Comparison of ENCODE assay signal across 8 cellular contexts in genomic region chr1:109655624-109656519, GRCh38. TPM values are rescaled to one million over a fixed set of nuclear protein-coding genes. Genes with fewer than 3 reads are reported as not detected.
DNase-seq lines count a peak whose midpoint lies in the region; ATAC-seq and TF ChIP-seq lines count a peak whose summit lies in the region.

Gene GSTM4 (plus strand): TSS chr1:109656099. CDS start chr1:109656390, 291 bp downstream.

- no peaks in the 10 kb centered on the region for H3K79me2 ChIP-seq in GM23338 (replicated peaks; ENCODE audit: insufficient read depth)

- H3K27ac ChIP-seq in GM23338 (ENCODE audit: low read depth) (peak within 1 kb of the TSS; percentile 77; the same call in 1 of the 2 replicates), right cardiac atrium (ENCODE audit: low read length) (peak within 1 kb of the TSS; percentile 85), psoas muscle (peak within 1 kb of the TSS; percentile 97), urinary bladder (ENCODE audit: low read depth) (peak within 1 kb of the TSS; percentile 73)

- H3K27me3 ChIP-seq in GM06990 (replicated peaks; ENCODE audit: control insufficient read depth, insufficient read depth, low read length): no peaks in the 10 kb centered on the region
- H3K27me3 ChIP-seq in GM23338 (ENCODE audit: insufficient read depth): peaks cover 18% of the 10 kb centered on the region
- H3K27me3 ChIP-seq in MG63: no peaks in the 10 kb centered on the region
- H3K27me3 ChIP-seq in right cardiac atrium (ENCODE audit: control insufficient read depth, insufficient read depth): no peaks in the 10 kb centered on the region
- H3K27me3 ChIP-seq in psoas muscle (ENCODE audit: insufficient read depth in 3 of 3, low read length in 2 of 3): no peaks in the 10 kb centered on the region

- no peaks in the 10 kb centered on the region; the same call in 1 of the 2 replicates for H4K20me1 ChIP-seq in GM23338 (replicated peaks; ENCODE audit: insufficient read depth)

- H3K9me3 Mint-ChIP-seq in GM23338: no peaks in the 10 kb centered on the region

- peak; percentile 95 for ATAC-seq in GM23338
- peak; percentile 88 for ATAC-seq in T-helper 17 cell
- ATAC-seq in right cardiac atrium: peak; percentile 95 to 96
- peak; percentile 95 to 98 (median 96) for ATAC-seq in psoas muscle

- H3K4me1 Mint-ChIP-seq in GM23338: peaks cover 11% of the 10 kb centered on the region
- H3K4me1 Mint-ChIP-seq in T-helper 17 cell: peaks cover 24% of the 10 kb centered on the region

- peak within 1 kb of the TSS; percentile 86 for H3K4me2 ChIP-seq in GM23338

- H3K9me3 ChIP-seq in MG63: no peaks in the 10 kb centered on the region
- H3K9me3 ChIP-seq in T-helper 17 cell (ENCODE audit: control insufficient read depth, low read length, poor library complexity, severe bottlenecking): no peaks in the 10 kb centered on the region
- H3K9me3 ChIP-seq in right cardiac atrium (ENCODE audit: control insufficient read depth, low read length): no peaks in the 10 kb centered on the region
- H3K9me3 ChIP-seq in psoas muscle: no peaks in the 10 kb centered on the region

- H3K4me3 Mint-ChIP-seq in GM23338 (peak within 1 kb of the TSS; percentile 91), T-helper 17 cell (peak within 1 kb of the TSS; percentile 93)

- no peak for TF ChIP-seq CTCF in GM06990 (IDR thresholded peaks at IDR 0.05; ENCODE audit: insufficient read depth, low read length, poor library complexity, severe bottlenecking)
- 0 out of 4 replicates have a peak, but pooled peaks of 1 of the 2 experiments have one; percentile 5 for TF ChIP-seq CTCF in GM23338 (conservative IDR thresholded peaks at IDR 0.05; ENCODE audit: low read depth in 2 of 2)
- TF ChIP-seq CTCF in psoas muscle (IDR thresholded peaks at IDR 0.05): no peak

- peak; percentile 86 for DNase-seq in GM06990 (ENCODE audit: extremely low read depth, insufficient read length)
- peak; percentile 94 for DNase-seq in GM23338 (ENCODE audit: low spot score)
- peak; percentile 96 for DNase-seq in MG63
- DNase-seq in T-helper 17 cell: peak; percentile 32 to 43 (median 42)
- peak in 51 of 56 donors; percentile 19 to 85 (median 63) for DNase-seq in amygdala (lab: John Stamatoyannopoulos, UW)
- DNase-seq in right cardiac atrium: peak; percentile 91 to 97 (median 96)
- DNase-seq in psoas muscle: peak; percentile 89 to 95

- H3K4me1 ChIP-seq in GM23338 (ENCODE audit: insufficient read depth) (peaks cover 10% of the 10 kb centered on the region; the same call in 1 of the 2 replicates), right cardiac atrium (ENCODE audit: control insufficient read depth, insufficient read depth, low read length) (peaks cover 2% of the 10 kb centered on the region), psoas muscle (peaks cover 14% of the 10 kb centered on the region), urinary bladder (ENCODE audit: insufficient read depth) (no peaks in the 10 kb centered on the region)

- no peaks in the 10 kb centered on the region for H3K36me3 Mint-ChIP-seq in GM23338 (ENCODE audit: low read depth)
- no peaks in the 10 kb centered on the region for H3K36me3 Mint-ChIP-seq in T-helper 17 cell (ENCODE audit: low read depth)

- intact Hi-C loops in right cardiac atrium (cut with DNase I) (no loop called here), psoas muscle (cut with DNase I) (no loop called here)

- no peaks in the 10 kb centered on the region for H3K9me2 ChIP-seq in GM23338 (ENCODE audit: insufficient read depth)

- H2AFZ ChIP-seq in GM23338: peak within 1 kb of the TSS; percentile 100

- peaks cover 9% of the 10 kb centered on the region for H3K27me3 Mint-ChIP-seq in GM23338 (ENCODE audit: insufficient read depth, low read depth, poor library complexity)
- peaks cover 4% of the 10 kb centered on the region for H3K27me3 Mint-ChIP-seq in T-helper 17 cell

- peak within 1 kb of the TSS; percentile 41; the same call in 1 of the 2 replicates for H3K27ac Mint-ChIP-seq in GM23338
- peak within 1 kb of the TSS; percentile 78 for H3K27ac Mint-ChIP-seq in T-helper 17 cell

- peak within 1 kb of the TSS; percentile 74 for H3K4me3 ChIP-seq in GM06990 (replicated peaks; ENCODE audit: low read depth, low read length)
- peak within 1 kb of the TSS; percentile 82 for H3K4me3 ChIP-seq in GM23338
- H3K4me3 ChIP-seq in MG63: peak within 1 kb of the TSS; percentile 69
- H3K4me3 ChIP-seq in right cardiac atrium (ENCODE audit: low read length): peak within 1 kb of the TSS; percentile 51
- peak within 1 kb of the TSS; percentile 88 for H3K4me3 ChIP-seq in psoas muscle
- H3K4me3 ChIP-seq in urinary bladder (ENCODE audit: low read depth, low read length): peak within 1 kb of the TSS; percentile 49

- H3K36me3 ChIP-seq in GM06990 (ENCODE audit: control insufficient read depth, insufficient read depth, low read length): no peaks in the 10 kb centered on the region; the same call in 1 of the 2 replicates
- no peaks in the 10 kb centered on the region for H3K36me3 ChIP-seq in GM23338 (ENCODE audit: insufficient read depth)
- peaks cover 2% of the 10 kb centered on the region; the same call in 1 of the 2 replicates for H3K36me3 ChIP-seq in MG63
- H3K36me3 ChIP-seq in psoas muscle (ENCODE audit: insufficient read depth in 1 of 2, low read depth in 1 of 2): peaks cover 0 to 36% of the 10 kb centered on the region in 2 donors
- no peaks in the 10 kb centered on the region for H3K36me3 ChIP-seq in urinary bladder (ENCODE audit: insufficient read depth)

- under 1% methylated on average over 53 of the region's 53 CpGs for WGBS in right cardiac atrium
- 0 to 1% (median 0%) methylated on average over 53 of the region's 53 CpGs for WGBS in psoas muscle, 3 donors
- WGBS in urinary bladder: under 1% methylated on average over 53 of the region's 53 CpGs

- peaks cover 6% of the 10 kb centered on the region for H3F3A ChIP-seq in GM23338 (replicated peaks; ENCODE audit: low read depth)

TF ChIP-seq in GM23338, 12 proteins besides CTCF, POLR2A, EP300 and RAD21:
- no peak for TF ChIP-seq EZH2 (IDR thresholded peaks at IDR 0.05; ENCODE audit: low read depth, unreplicated experiment)
- TF ChIP-seq CREB1 (CRISPR knock-in tag; IDR thresholded peaks at IDR 0.05; ENCODE audit: low read depth): peak; percentile 53

RNA-seq across cellular contexts. Expression of gene GSTM4, which starts in this region (rescaled TPM):
- 8.6 and 12.8 TPM in 2 replicates for total RNA-seq in GM23338 (2014; rRNA removed; shearing (Covaris generic))
- polyA plus RNA-seq in GM23338 (2016; fragmentation: Nextera tagmentation; extraction: Ambion mirVana) (12.9 and 17.3 TPM in 2 replicates), right cardiac atrium (47.9 TPM), psoas muscle (10 to 100 TPM; 26.0 to 46.8 (median 42.9) TPM), urinary bladder (58.2 TPM)
- 27.9 and 33.5 TPM in 2 replicates for total RNA-seq in MG63 (2014; rRNA removed; shearing (Covaris generic); ENCODE audit: low replicate concordance)
- total RNA-seq in T-helper 17 cell (10 to 100 TPM; 17.0 to 18.0 TPM), right cardiac atrium (10 to 100 TPM; 31.2 to 57.8 (median 39.4) TPM), psoas muscle (10 to 100 TPM; 35.0 to 56.2 (median 46.9) TPM), urinary bladder (12.4 TPM)

Comparison
In these comparisons a context has a peak if more than half of its experiments do, and no peak if none do; other contexts are left out.
1. Peak in every context shown above with its lines: DNase-seq, ATAC-seq, H3K4me3 ChIP-seq and H3K27ac ChIP-seq.
2. DNase-seq: peak in every context shown above with its lines; median percentile 96 in MG63; 96 in right cardiac atrium; 94 in GM23338; 92 in psoas muscle; 86 in GM06990; 63 in amygdala; 42 in T-helper 17 cell.